Comparison of ENCODE assay signal across 23 cellular contexts in genomic region chr10:21536874-21537273, GRCh38. TPM values are rescaled to one million over a fixed set of nuclear protein-coding genes. Genes with fewer than 3 reads are reported as not detected.
DNase-seq lines count a peak whose midpoint lies in the region; ATAC-seq and TF ChIP-seq lines count a peak whose summit lies in the region.
"Had no signal": no experiment of that assay in that cellular context is flagged by ENCODE, and none has a peak within 500 bp of the region (broad histone marks: within the 10 kb centered on the region; RNA-seq: fewer than 3 reads in every experiment).

No MANE protein-coding gene starts in this region.

- CTCF ChIA-PET in T-cell (lab: Charles Lee), result no interaction called here
- CTCF ChIA-PET in CD8-positive, alpha-beta T cell (lab: Charles Lee), result interaction anchor here (0.7 kb wide), 1 partner anchor 1053 kb away, joined by 3 read pairs; no protein-coding TSS in a partner anchor
- CTCF ChIA-PET in activated naive CD4-positive, alpha-beta T cell treated with anti-CD3 and anti-CD28 coated beads, Interleukin-2, amount 10 ng/mL, durations not matched to agents 7 days and 5 days (lab: Charles Lee), result interaction anchor here (1.4 kb wide), 1 partner anchor 196 kb away, joined by 3 read pairs; no protein-coding TSS in a partner anchor

- H3K27me3 Mint-ChIP-seq in activated T-cell treated with anti-CD3 and anti-CD28 coated beads, Interleukin-2, amount 50 U/mL, for 4 hours (ENCODE audit: low read depth), result no peaks in the 10 kb centered on the region
- no peaks in the 10 kb centered on the region for H3K27me3 Mint-ChIP-seq in activated T-cell treated with anti-CD3 and anti-CD28 coated beads, Interleukin-2, amount 50 U/mL, for 24 hours
- H3K27me3 Mint-ChIP-seq in T-cell (no peaks in the 10 kb centered on the region), mesothelial cell of epicardium (ENCODE audit: low read depth) (no peaks in the 10 kb centered on the region)
- H3K27me3 Mint-ChIP-seq in CD8-positive, alpha-beta T cell (ENCODE audit: low read depth), result no peaks in the 10 kb centered on the region
- no peaks in the 10 kb centered on the region for H3K27me3 Mint-ChIP-seq in activated naive CD4-positive, alpha-beta T cell treated with anti-CD3 and anti-CD28 coated beads, Interleukin-2, amount 10 ng/mL, durations not matched to agents 7 days and 5 days
- H3K27me3 Mint-ChIP-seq: naive B cell had no signal

- peak overlapping the region; percentile 35 for H3K4me3 Mint-ChIP-seq in activated T-cell treated with anti-CD3 and anti-CD28 coated beads, Interleukin-2, amount 50 U/mL, for 4 hours
- no peak overlapping the region for H3K4me3 Mint-ChIP-seq in activated T-cell treated with anti-CD3 and anti-CD28 coated beads, Interleukin-2, amount 50 U/mL, for 24 hours
- H3K4me3 Mint-ChIP-seq in T-cell, result peak overlapping the region; percentile 18 to 93 (median 42)
- no peak overlapping the region for H3K4me3 Mint-ChIP-seq in mesothelial cell of epicardium
- no peak overlapping the region for H3K4me3 Mint-ChIP-seq in CD8-positive, alpha-beta T cell
- H3K4me3 Mint-ChIP-seq in activated naive CD4-positive, alpha-beta T cell treated with anti-CD3 and anti-CD28 coated beads, Interleukin-2, amount 10 ng/mL, durations not matched to agents 7 days and 5 days, result no peak overlapping the region
- H3K4me3 Mint-ChIP-seq: T-helper 1 cell treated with Interleukin-12 subunit alpha and Interleukin-12 subunit beta and Interleukin-4 antibody, amounts not matched to agents 30 μg/mL and 1 μg/mL, for 36 hours had no signal

- DNase-seq in activated T-cell treated with anti-CD3 and anti-CD28 coated beads, Interleukin-2, amount 50 U/mL, for 4 hours, result no peak
- no peak for DNase-seq in activated T-cell treated with anti-CD3 and anti-CD28 coated beads, Interleukin-2, amount 50 U/mL, for 24 hours
- DNase-seq in T-cell (no peak), mesothelial cell of epicardium (ENCODE audit: low spot score in 2 of 2, unreplicated experiment in 2 of 2) (no peak)
- no peak for DNase-seq in CD8-positive, alpha-beta T cell
- no peak for DNase-seq in activated naive CD4-positive, alpha-beta T cell treated with anti-CD3 and anti-CD28 coated beads, Interleukin-2, amount 10 ng/mL, durations not matched to agents 7 days and 5 days
- DNase-seq: activated CD4-positive, alpha-beta T cell treated with anti-CD3 and anti-CD28 coated beads for 4 hours; activated effector memory CD4-positive, alpha-beta T cell treated with anti-CD3 and anti-CD28 coated beads, Interleukin-2, amount 50 U/mL, for 16 hours; dermis blood vessel endothelial cell; DND-41; H7; hippocampal formation; left ventricle myocardium inferior; naive B cell; NCI-H1417 treated with DMSO at 0.1 percent for 48 hours; NCI-H446; NCI-H774; pancreas; tibial artery had no signal

- no peaks in the 10 kb centered on the region for H3K9me3 Mint-ChIP-seq in activated T-cell treated with anti-CD3 and anti-CD28 coated beads, Interleukin-2, amount 50 U/mL, for 4 hours
- no peaks in the 10 kb centered on the region for H3K9me3 Mint-ChIP-seq in activated T-cell treated with anti-CD3 and anti-CD28 coated beads, Interleukin-2, amount 50 U/mL, for 24 hours
- H3K9me3 Mint-ChIP-seq in T-cell, result no peaks in the 10 kb centered on the region
- H3K9me3 Mint-ChIP-seq in mesothelial cell of epicardium, result no peaks in the 10 kb centered on the region
- no peaks in the 10 kb centered on the region for H3K9me3 Mint-ChIP-seq in CD8-positive, alpha-beta T cell
- H3K9me3 Mint-ChIP-seq in activated naive CD4-positive, alpha-beta T cell treated with anti-CD3 and anti-CD28 coated beads, Interleukin-2, amount 10 ng/mL, durations not matched to agents 7 days and 5 days, result no peaks in the 10 kb centered on the region
- H3K9me3 Mint-ChIP-seq: naive B cell; T-helper 1 cell treated with Interleukin-12 subunit alpha and Interleukin-12 subunit beta and Interleukin-4 antibody, amounts not matched to agents 30 μg/mL and 1 μg/mL, for 36 hours had no signal

- POLR2A ChIA-PET in T-cell (lab: Charles Lee), result interaction anchor here in 1 of 2 donors (0.6 to 0.8 kb wide), 2 partner anchors 43 to 141 kb away, joined by 3 to 10 read pairs; no protein-coding TSS in a partner anchor
- POLR2A ChIA-PET in CD8-positive, alpha-beta T cell (lab: Charles Lee), result interaction anchor here (0.8 to 1.0 kb wide), 2 partner anchors 14 to 900 kb away, joined by 3 read pairs; no protein-coding TSS in a partner anchor

- ATAC-seq in activated T-cell treated with anti-CD3 and anti-CD28 coated beads, Interleukin-2, amount 50 U/mL, for 4 hours, result no peak
- ATAC-seq in T-cell (replicated peaks in 1 of 4) (no peak), HG03196 (IDR thresholded peaks at IDR 0.05; ENCODE audit: unreplicated experiment) (no peak)
- no peak for ATAC-seq in CD8-positive, alpha-beta T cell
- ATAC-seq: gastroesophageal sphincter, pancreas had no signal

- peaks cover 8% of the 10 kb centered on the region for H3K36me3 ChIP-seq in CD8-positive, alpha-beta T cell (ENCODE audit: insufficient read depth, low read length)

- H3K4me3 ChIP-seq in CD8-positive, alpha-beta T cell (ENCODE audit: low read depth, low read length), result no peak overlapping the region
- H3K4me3 ChIP-seq: gastroesophageal sphincter, left ventricle myocardium inferior, pancreas, tibial artery had no signal

- H3K27ac Mint-ChIP-seq in activated T-cell treated with anti-CD3 and anti-CD28 coated beads, Interleukin-2, amount 50 U/mL, for 24 hours, result no peak overlapping the region
- peak overlapping the region; percentile 46 to 68 for H3K27ac Mint-ChIP-seq in T-cell
- H3K27ac Mint-ChIP-seq in mesothelial cell of epicardium, result peak overlapping the region; percentile 8
- no peak overlapping the region for H3K27ac Mint-ChIP-seq in CD8-positive, alpha-beta T cell
- H3K27ac Mint-ChIP-seq in activated naive CD4-positive, alpha-beta T cell treated with anti-CD3 and anti-CD28 coated beads, Interleukin-2, amount 10 ng/mL, durations not matched to agents 7 days and 5 days, result no peak overlapping the region
- H3K27ac Mint-ChIP-seq: naive B cell; T-helper 1 cell treated with Interleukin-12 subunit alpha and Interleukin-12 subunit beta and Interleukin-4 antibody, amounts not matched to agents 30 μg/mL and 1 μg/mL, for 36 hours had no signal

- no peak overlapping the region for H3K27ac ChIP-seq in CD8-positive, alpha-beta T cell (ENCODE audit: low read depth, low read length)
- H3K27ac ChIP-seq: gastroesophageal sphincter, KMS-11, pancreas had no signal

- no peak for TF ChIP-seq CTCF in mesothelial cell of epicardium (IDR thresholded peaks at IDR 0.05; ENCODE audit: unreplicated experiment)
- TF ChIP-seq CTCF in CD8-positive, alpha-beta T cell (IDR thresholded peaks at IDR 0.05), result no peak

- intact Hi-C loops in CD8-positive, alpha-beta T cell (cut with DNase I, micrococcal nuclease), result loop anchor here in 1 of 2 experiments (10.0 kb wide), 2 partner anchors 1178 to 1558 kb away; partner anchors contain the start of genes MSRB2 and PIP4K2A

- peaks cover 16% of the 10 kb centered on the region for H3K4me1 ChIP-seq in CD8-positive, alpha-beta T cell (ENCODE audit: insufficient read depth, low read length)

- no peaks in the 10 kb centered on the region for H3K27me3 ChIP-seq in CD8-positive, alpha-beta T cell (ENCODE audit: insufficient read depth, low read length)
- H3K27me3 ChIP-seq: gastroesophageal sphincter, pancreas, tibial artery had no signal

- peaks cover 19% of the 10 kb centered on the region for H3K36me3 Mint-ChIP-seq in activated T-cell treated with anti-CD3 and anti-CD28 coated beads, Interleukin-2, amount 50 U/mL, for 4 hours (ENCODE audit: insufficient read depth)
- peaks cover 56% of the 10 kb centered on the region for H3K36me3 Mint-ChIP-seq in activated T-cell treated with anti-CD3 and anti-CD28 coated beads, Interleukin-2, amount 50 U/mL, for 24 hours (ENCODE audit: low read depth)
- peaks cover 28% of the 10 kb centered on the region for H3K36me3 Mint-ChIP-seq in T-cell
- peaks cover 23% of the 10 kb centered on the region for H3K36me3 Mint-ChIP-seq in mesothelial cell of epicardium
- peaks cover 47% of the 10 kb centered on the region for H3K36me3 Mint-ChIP-seq in CD8-positive, alpha-beta T cell
- H3K36me3 Mint-ChIP-seq in activated naive CD4-positive, alpha-beta T cell treated with anti-CD3 and anti-CD28 coated beads, Interleukin-2, amount 10 ng/mL, durations not matched to agents 7 days and 5 days, result peaks cover 34% of the 10 kb centered on the region

- no peaks in the 10 kb centered on the region for H3K9me3 ChIP-seq in CD8-positive, alpha-beta T cell (ENCODE audit: low read length)
- H3K9me3 ChIP-seq: gastroesophageal sphincter, left ventricle myocardium inferior, pancreas, tibial artery had no signal

- H3K4me1 Mint-ChIP-seq in activated T-cell treated with anti-CD3 and anti-CD28 coated beads, Interleukin-2, amount 50 U/mL, for 4 hours (ENCODE audit: low read depth), result peaks cover 22% of the 10 kb centered on the region
- H3K4me1 Mint-ChIP-seq in activated T-cell treated with anti-CD3 and anti-CD28 coated beads, Interleukin-2, amount 50 U/mL, for 24 hours (ENCODE audit: low read depth), result peaks cover 29% of the 10 kb centered on the region
- peaks cover 23 to 32% (median 28%) of the 10 kb centered on the region in 3 donors for H3K4me1 Mint-ChIP-seq in T-cell
- H3K4me1 Mint-ChIP-seq in mesothelial cell of epicardium, result peaks cover 20% of the 10 kb centered on the region
- H3K4me1 Mint-ChIP-seq in CD8-positive, alpha-beta T cell (ENCODE audit: low read depth), result peaks cover 31% of the 10 kb centered on the region
- peaks cover 33% of the 10 kb centered on the region for H3K4me1 Mint-ChIP-seq in activated naive CD4-positive, alpha-beta T cell treated with anti-CD3 and anti-CD28 coated beads, Interleukin-2, amount 10 ng/mL, durations not matched to agents 7 days and 5 days

RNA-seq across cellular contexts. Expression of gene MLLT10, which starts 2.8 kb away (rescaled TPM):
- 10 to 100 TPM; 28.6 to 30.6 (median 29.4) TPM for total RNA-seq in activated T-cell treated with anti-CD3 and anti-CD28 coated beads, Interleukin-2, amount 50 U/mL, for 4 hours
- total RNA-seq in T-cell (10 to 100 TPM; 57.7 to 76.5 (median 66.1) TPM), mesothelial cell of epicardium (56.1 to 64.4 TPM (median 62.5 TPM) in 3 replicates)
- 10 to 100 TPM; 36.7 to 41.0 TPM for total RNA-seq in CD8-positive, alpha-beta T cell

RNA-seq across cellular contexts. Expression of gene SKIDA1, which starts 11.4 kb away (rescaled TPM):
- not detected for total RNA-seq in activated T-cell treated with anti-CD3 and anti-CD28 coated beads, Interleukin-2, amount 50 U/mL, for 4 hours
- total RNA-seq in T-cell (under 1 TPM; 0.12 to 0.72 (median 0.57) TPM), mesothelial cell of epicardium (9.7 to 10.4 TPM (median 9.7 TPM) in 3 replicates)
- not detected for total RNA-seq in CD8-positive, alpha-beta T cell

Comparison
In these comparisons a context has a peak if more than half of its experiments do, and no peak if none do; other contexts are left out.
1. H3K4me3 Mint-ChIP-seq: peak in activated T-cell treated with anti-CD3 and anti-CD28 coated beads, Interleukin-2, amount 50 U/mL, for 4 hours (single experiment) and T-cell (3 of 3); none in activated T-cell treated with anti-CD3 and anti-CD28 coated beads, Interleukin-2, amount 50 U/mL, for 24 hours (single experiment), mesothelial cell of epicardium (single experiment), CD8-positive, alpha-beta T cell (single experiment) and activated naive CD4-positive, alpha-beta T cell treated with anti-CD3 and anti-CD28 coated beads, Interleukin-2, amount 10 ng/mL, durations not matched to agents 7 days and 5 days (single experiment).
2. H3K27ac Mint-ChIP-seq: peak in T-cell (2 of 2) and mesothelial cell of epicardium (single experiment); none in activated T-cell treated with anti-CD3 and anti-CD28 coated beads, Interleukin-2, amount 50 U/mL, for 24 hours (single experiment), CD8-positive, alpha-beta T cell (single experiment) and activated naive CD4-positive, alpha-beta T cell treated with anti-CD3 and anti-CD28 coated beads, Interleukin-2, amount 10 ng/mL, durations not matched to agents 7 days and 5 days (single experiment).
3. CTCF ChIA-PET loops: an anchor here in CD8-positive, alpha-beta T cell (0.7 kb wide) and activated naive CD4-positive, alpha-beta T cell treated with anti-CD3 and anti-CD28 coated beads, Interleukin-2, amount 10 ng/mL, durations not matched to agents 7 days and 5 days (1.4 kb wide); none called in T-cell.